ENCODE assay signal across 9 cellular contexts in the genomic region with DNA sequence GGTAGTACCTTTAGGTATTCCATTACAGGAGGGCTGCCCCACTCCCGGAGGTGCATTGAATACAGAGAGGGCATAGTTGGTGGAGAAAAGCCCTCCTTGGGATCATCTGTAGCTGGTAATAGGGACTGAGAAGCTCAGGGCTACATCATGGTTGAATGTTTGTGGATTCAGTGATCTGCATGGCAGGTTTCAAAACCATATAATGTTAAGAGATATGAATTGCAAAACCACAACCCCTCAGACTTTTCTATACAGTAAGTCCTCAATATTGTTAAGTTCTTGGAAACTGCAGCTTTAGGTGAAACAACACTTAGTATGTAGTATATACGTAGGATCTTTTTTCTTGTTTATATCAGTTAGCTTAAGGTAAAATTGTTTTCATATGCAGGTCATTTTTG. TPM values are rescaled to one million over a fixed set of nuclear protein-coding genes. Genes with fewer than 3 reads are reported as not detected.
DNase-seq lines count a peak whose midpoint lies in the region; ATAC-seq lines count a peak whose summit lies in the region.
"Had no signal": no experiment of that assay in that cellular context is flagged by ENCODE, and none has a peak within 500 bp of the region (broad histone marks: within the 10 kb centered on the region; RNA-seq: fewer than 3 reads in every experiment).

No MANE protein-coding gene starts in this region.

- H3K36me3 Mint-ChIP-seq in CD4-positive, CD25-positive, alpha-beta regulatory T cell, result peaks cover 26% of the 10 kb centered on the region

- peak overlapping the region; percentile 44 to 59 (median 46) for H3K4me3 Mint-ChIP-seq in CD4-positive, CD25-positive, alpha-beta regulatory T cell

- ATAC-seq in CD4-positive, CD25-positive, alpha-beta regulatory T cell (ENCODE audit: low read depth in 2 of 2), result peak in 1 of 2 donors; percentile 28
- ATAC-seq in GM19043 (IDR thresholded peaks at IDR 0.05; ENCODE audit: low read depth, unreplicated experiment) (peak; percentile 28), HG02885 (IDR thresholded peaks at IDR 0.05; ENCODE audit: poor library complexity, unreplicated experiment) (peak; percentile 38)

- H3K4me1 Mint-ChIP-seq in CD4-positive, CD25-positive, alpha-beta regulatory T cell, result peaks cover 38 to 89% (median 74%) of the 10 kb centered on the region in 4 donors

- H3K27me3 ChIP-seq in CD4-positive, CD25-positive, alpha-beta regulatory T cell (ENCODE audit: control insufficient read depth, insufficient read depth, low read length), result no peaks in the 10 kb centered on the region

- H3K4me3 ChIP-seq in CD4-positive, CD25-positive, alpha-beta regulatory T cell (ENCODE audit: low read depth, low read length), result peak overlapping the region; percentile 43
- H3K4me3 ChIP-seq in SK-N-MC, result peak overlapping the region; percentile 39

- peak overlapping the region; percentile 30 for H3K9ac ChIP-seq in SK-N-MC (ENCODE audit: insufficient read length)

- H3K4me1 ChIP-seq in CD4-positive, CD25-positive, alpha-beta regulatory T cell (ENCODE audit: control insufficient read depth, insufficient read depth, low read length, poor library complexity, severe bottlenecking), result peaks cover 43% of the 10 kb centered on the region

- peaks cover 0 to 1% (median 0%) of the 10 kb centered on the region in 7 donors for H3K9me3 Mint-ChIP-seq in CD4-positive, CD25-positive, alpha-beta regulatory T cell

- peaks cover 2% of the 10 kb centered on the region for H3K36me3 ChIP-seq in CD4-positive, CD25-positive, alpha-beta regulatory T cell (ENCODE audit: control insufficient read depth, insufficient read depth, low read length)
- peaks cover 6% of the 10 kb centered on the region for H3K36me3 ChIP-seq in SK-N-MC (ENCODE audit: insufficient read depth, low read length)

- H3K9me3 ChIP-seq in CD4-positive, CD25-positive, alpha-beta regulatory T cell (ENCODE audit: control insufficient read depth in 2 of 2, low read length in 2 of 2), result no peaks in the 10 kb centered on the region
- H3K9me3 ChIP-seq in SK-N-MC (ENCODE audit: low read depth, low read length), result no peaks in the 10 kb centered on the region

- H3K27ac ChIP-seq in CD4-positive, CD25-positive, alpha-beta regulatory T cell (ENCODE audit: insufficient read depth, low read length, poor library complexity, severe bottlenecking), result peak overlapping the region; percentile 77
- peak overlapping the region; percentile 81 for H3K27ac ChIP-seq in SK-N-MC

- peak overlapping the region; percentile 87 to 91 (median 90) for H3K27ac Mint-ChIP-seq in CD4-positive, CD25-positive, alpha-beta regulatory T cell

- DNase-seq in CD4-positive, CD25-positive, alpha-beta regulatory T cell, result peak in 2 of 3 donors; percentile 6 to 69
- DNase-seq in SK-N-MC (ENCODE audit: low read depth, low spot score) (no peak), NCI-H446 treated with DMSO at 0.1 percent for 48 hours (lab: John Stamatoyannopoulos, UW) (no peak), mucosa of gallbladder (ENCODE audit: low spot score) (no peak), Kasumi-1 (lab: John Stamatoyannopoulos, UW) (no peak)
- no peak for DNase-seq in activated effector memory CD4-positive, alpha-beta T cell treated with anti-CD3 and anti-CD28 coated beads, Interleukin-2, amount 50 U/mL, for 16 hours
- DNase-seq: effector CD8-positive, alpha-beta T cell had no signal

- no peaks in the 10 kb centered on the region for H3K27me3 Mint-ChIP-seq in CD4-positive, CD25-positive, alpha-beta regulatory T cell

RNA-seq across cellular contexts. Expression of a gene that starts 11.3 kb away (rescaled TPM):
- 158 TPM for total RNA-seq in CD4-positive, CD25-positive, alpha-beta regulatory T cell
- polyA plus RNA-seq in CD4-positive, CD25-positive, alpha-beta regulatory T cell, result 10 to 100 TPM; 43.3 to 57.8 (median 54.7) TPM
- total RNA-seq in mucosa of gallbladder, result 93.0 TPM

Comparison
In these comparisons a context has a peak if more than half of its experiments do, and no peak if none do; other contexts are left out.
1. DNase-seq: peak in CD4-positive, CD25-positive, alpha-beta regulatory T cell (2 of 3); none in SK-N-MC (single experiment), NCI-H446 treated with DMSO at 0.1 percent for 48 hours (single experiment), mucosa of gallbladder (single experiment), Kasumi-1 (0 of 2) and activated effector memory CD4-positive, alpha-beta T cell treated with anti-CD3 and anti-CD28 coated beads, Interleukin-2, amount 50 U/mL, for 16 hours (single experiment).